ENCODE assay signal across 11 cellular contexts in genomic region chr3:66536791-66537190, GRCh38.
"Had no signal": no experiment of that assay in that cellular context is flagged by ENCODE, and none has a peak within 500 bp of the region (broad histone marks: within the 10 kb centered on the region; RNA-seq: fewer than 3 reads in every experiment).

No MANE protein-coding gene starts in this region.

- H3K27ac ChIP-seq: GM23248 had no signal

- H3K4me2 ChIP-seq: GM23338 had no signal

- FAIRE-seq: H1, H54 had no signal

- H2AFZ ChIP-seq: GM23248, GM23338 had no signal

- H3K4me3 ChIP-seq: GM23248, GM23338, HAP-1 had no signal

- H3K36me3 ChIP-seq: HAP-1 had no signal

- ATAC-seq: GM23338, HCT116 had no signal

- DNase-seq: GM23248, GOT3, H7, H9, HCEC 1CT, HFFc6 had no signal

- H3K9me3 ChIP-seq: HAP-1 had no signal

- H3K9ac ChIP-seq: GM23248 had no signal
